ENCODE assay signal across 8 cellular contexts in the genomic region with DNA sequence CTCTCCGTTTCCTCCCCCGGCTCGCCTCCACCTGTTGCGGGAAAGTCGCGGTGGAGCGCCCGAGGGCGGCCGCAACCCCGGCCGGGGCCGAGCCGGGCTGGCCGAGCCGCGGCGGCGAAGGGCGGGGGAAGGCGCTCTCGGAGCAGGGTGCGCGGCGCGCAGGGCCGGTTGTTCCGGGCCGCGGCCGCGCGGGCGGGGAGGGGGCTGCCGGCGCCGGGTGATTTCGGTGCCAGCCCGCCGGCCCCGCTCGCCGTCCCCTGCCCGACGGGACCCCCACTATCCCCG. TPM values are rescaled to one million over a fixed set of nuclear protein-coding genes. Genes with fewer than 3 reads are reported as not detected.
A peak's percentile ranks its signal among the peaks of the same experiment; 100 is the strongest.
DNase-seq lines count a peak whose midpoint lies in the region; ATAC-seq and TF ChIP-seq lines count a peak whose summit lies in the region.

No MANE protein-coding gene starts in this region.

- H3K27ac ChIP-seq in KMS-11 (no peak overlapping the region), dorsolateral prefrontal cortex (peak overlapping the region in 53 of 59 donors; percentile 26 to 93 (median 76)), mesodermal cell (ENCODE audit: low read depth, low read length, severe bottlenecking) (no peak overlapping the region), uterus (no peak overlapping the region)

- TF ChIP-seq POLR2A in uterus (IDR thresholded peaks at IDR 0.05), result no peak

- H3K9me3 ChIP-seq in mesodermal cell (ENCODE audit: control insufficient read depth, low read length) (no peaks in the 10 kb centered on the region), uterus (no peaks in the 10 kb centered on the region)

- H3K4me3 ChIP-seq in KMS-11 (IDR thresholded peaks at IDR 0.05; ENCODE audit: insufficient read depth, low read depth, low read length), result no peak overlapping the region
- peak overlapping the region; percentile 67 to 96 (median 88) for H3K4me3 ChIP-seq in dorsolateral prefrontal cortex
- peak overlapping the region; percentile 52 for H3K4me3 ChIP-seq in mesodermal cell (ENCODE audit: extremely low read depth, insufficient read depth, low read length, poor library complexity, severe bottlenecking)
- H3K4me3 ChIP-seq in uterus, result peak overlapping the region; percentile 44 to 69

- H3K9ac ChIP-seq in KMS-11, result peak overlapping the region; percentile 25; the same call in 1 of the 2 replicates

- H3K27me3 ChIP-seq in KMS-11 (ENCODE audit: insufficient read depth, low read depth) (peaks cover 5% of the 10 kb centered on the region; the same call in 1 of the 2 replicates), dorsolateral prefrontal cortex (no peaks in the 10 kb centered on the region), uterus (peaks cover 0 to 5% of the 10 kb centered on the region in 2 donors)

- TF ChIP-seq CTCF in KMS-11 (conservative IDR thresholded peaks at IDR 0.05; ENCODE audit: low read depth, low read length) (no peak), dorsolateral prefrontal cortex (IDR thresholded peaks at IDR 0.05 in 54 of 56, conservative IDR thresholded peaks at IDR 0.05 in 2 of 56; ENCODE audit: low read depth in 1 of 56, partially characterized antibody in 56 of 56) (no peak), uterus (IDR thresholded peaks at IDR 0.05) (no peak)

- 0% methylated on average over 31 to 36 of the region's 46 CpGs for WGBS in mesodermal cell (ENCODE audit: insufficient coverage in 2 of 2), 2 experiments

- H3K36me3 ChIP-seq in KMS-11 (ENCODE audit: insufficient read depth) (no peaks in the 10 kb centered on the region), mesodermal cell (ENCODE audit: control insufficient read depth, insufficient read depth, low read length) (no peaks in the 10 kb centered on the region), uterus (no peaks in the 10 kb centered on the region)

- intact Hi-C loops in dorsolateral prefrontal cortex (cut with DNase I) (loop anchor here (5.0 to 10.0 kb wide), 4 partner anchors 213 to 295 kb away; partner anchors contain the start of genes BCLAF1 (in 1 of the 2) and MTFR2 (in 1 of the 2)), uterus (cut with DNase I; ENCODE audit: low total_unique reads) (no loop called here)

- ATAC-seq in GM21723 (IDR thresholded peaks at IDR 0.05; ENCODE audit: unreplicated experiment), result peak; percentile 68

- peak overlapping the region; percentile 76 for H2AFZ ChIP-seq in KMS-11 (ENCODE audit: low read depth)

- H4K20me1 ChIP-seq in KMS-11 (ENCODE audit: insufficient read depth), result no peaks in the 10 kb centered on the region

- H3K4me2 ChIP-seq in KMS-11, result peak overlapping the region; percentile 78

- peaks cover 9% of the 10 kb centered on the region for H3K4me1 ChIP-seq in KMS-11 (ENCODE audit: low read depth, poor library complexity, severe bottlenecking)
- H3K4me1 ChIP-seq in mesodermal cell (ENCODE audit: control insufficient read depth, insufficient read depth, low read length, poor library complexity, severe bottlenecking), result peaks cover 14% of the 10 kb centered on the region
- H3K4me1 ChIP-seq in uterus, result peaks cover 0 to 6% of the 10 kb centered on the region in 2 donors

- DNase-seq in NCI-H1092 treated with DMSO at 0.1 percent for 48 hours (lab: John Stamatoyannopoulos, UW) (peak; percentile 20), NCI-H1092 (lab: John Stamatoyannopoulos, UW) (no peak), dorsolateral prefrontal cortex (peak in 2 of 10 donors; percentile 17 to 54), uterus (peak in 1 of 2 donors; percentile 14), GDM1 (lab: John Stamatoyannopoulos, UW) (no peak)

- no peaks in the 10 kb centered on the region for H3K79me2 ChIP-seq in KMS-11 (ENCODE audit: insufficient read depth, low read depth)

RNA-seq across cellular contexts. Expression of gene MAP7, which starts 0.2 kb away (rescaled TPM):
- total RNA-seq in dorsolateral prefrontal cortex, result 100 to 1,000 TPM in 67 of 120 experiments, 10 to 100 TPM in 53; 56.8 to 230 (median 104) TPM
- polyA plus RNA-seq in mesodermal cell (2013, experiment 1 of 2), result 0.66 TPM
- 0.66 TPM for polyA plus RNA-seq in mesodermal cell (2013, experiment 2 of 2)
- total RNA-seq in uterus, result 1 to 10 TPM in 2 of 4 donors, under 1 TPM in 2; 0.29 to 6.8 (median 1.1) TPM

Comparison
In these comparisons a context has a peak if more than half of its experiments do, and no peak if none do; other contexts are left out.
1. H3K27ac ChIP-seq: peak in dorsolateral prefrontal cortex (53 of 59); none in KMS-11 (single experiment), mesodermal cell (single experiment) and uterus (0 of 2).
2. RNA of gene MAP7, which starts 0.2 kb away (total RNA-seq): 56.8 to 230 TPM in dorsolateral prefrontal cortex; 0.29 to 6.8 TPM in uterus; every median in the first group is over 4 times any median in the second.